14 cellular contexts compared by ENCODE assay signal in the genomic region with DNA sequence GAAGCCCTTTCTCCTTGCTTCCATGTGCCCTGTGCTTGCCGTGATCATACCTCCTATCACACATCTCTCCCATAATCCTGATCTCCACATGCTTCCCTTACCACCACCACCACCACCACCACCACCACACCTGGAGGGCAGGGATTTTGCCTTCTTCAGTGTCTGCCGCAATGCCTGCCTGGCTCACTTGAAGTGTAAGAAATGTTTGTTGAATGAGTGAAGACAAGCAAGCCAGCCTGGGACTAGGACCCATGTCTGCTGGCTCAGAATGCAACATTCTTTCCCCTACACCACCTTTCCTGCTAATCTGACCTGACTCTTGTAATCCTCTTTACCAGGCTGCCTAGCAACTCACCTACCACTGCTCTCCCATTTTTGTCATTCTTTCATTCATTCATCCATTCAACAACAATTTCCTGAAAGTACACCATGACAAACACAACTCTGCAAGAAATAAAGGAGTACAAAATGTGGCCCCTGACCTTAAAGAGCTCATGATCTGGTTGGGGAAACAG. TPM values are rescaled to one million over a fixed set of nuclear protein-coding genes. Genes with fewer than 3 reads are reported as not detected.
A peak's percentile ranks its signal among the peaks of the same experiment; 100 is the strongest.
DNase-seq lines count a peak whose midpoint lies in the region; ATAC-seq and TF ChIP-seq lines count a peak whose summit lies in the region.
"Had no signal": no experiment of that assay in that cellular context is flagged by ENCODE, and none has a peak within 500 bp of the region (broad histone marks: within the 10 kb centered on the region; RNA-seq: fewer than 3 reads in every experiment).

No MANE protein-coding gene starts in this region.

- no peaks in the 10 kb centered on the region for H3K9me3 Mint-ChIP-seq in HFFc6
- no peaks in the 10 kb centered on the region for H3K9me3 Mint-ChIP-seq in nephron
- H3K9me3 Mint-ChIP-seq in stimulated activated memory B cell treated with anti-CD40 and anti-IgM and Interleukin-4, amounts not matched to agents 10 μg/mL and 1 μg/mL and 100 μg/mL, for 72 hours, result peaks cover 6% of the 10 kb centered on the region
- H3K9me3 Mint-ChIP-seq: H9 had no signal

- in situ Hi-C loops in brain microvascular endothelial cell (cut with HindIII; ENCODE audit: low pct_ligation_motif_present, low sequenced_read_pairs), result no loop called here

- no peak overlapping the region for H2AFZ ChIP-seq in smooth muscle cell (ENCODE audit: low read depth)

- H3K27me3 Mint-ChIP-seq in HFFc6 (ENCODE audit: insufficient read depth) (0 out of 2 replicates have a peak, but pooled peaks cover 2% of the 10 kb centered on the region), nephron (ENCODE audit: low read depth) (peaks cover 25% of the 10 kb centered on the region)
- H3K27me3 Mint-ChIP-seq in stimulated activated memory B cell treated with anti-CD40 and anti-IgM and Interleukin-4, amounts not matched to agents 10 μg/mL and 1 μg/mL and 100 μg/mL, for 72 hours, result peaks cover 79% of the 10 kb centered on the region

- peak overlapping the region; percentile 70 for H3K27ac ChIP-seq in brain microvascular endothelial cell
- peak overlapping the region; percentile 52 for H3K27ac ChIP-seq in smooth muscle cell (ENCODE audit: low read depth)
- H3K27ac ChIP-seq: KMS-11 had no signal

- peak overlapping the region; percentile 65 for H3K27ac Mint-ChIP-seq in HFFc6
- peak overlapping the region in 2 of 3 experiments; percentile 13 to 49 for H3K27ac Mint-ChIP-seq in nephron
- H3K27ac Mint-ChIP-seq in stimulated activated memory B cell treated with anti-CD40 and anti-IgM and Interleukin-4, amounts not matched to agents 10 μg/mL and 1 μg/mL and 100 μg/mL, for 72 hours, result no peak overlapping the region
- H3K27ac Mint-ChIP-seq: H9 had no signal

- H3K4me2 ChIP-seq in smooth muscle cell, result peak overlapping the region; percentile 44
- H3K4me2 ChIP-seq: KMS-11 had no signal

- H3F3A ChIP-seq in smooth muscle cell (ENCODE audit: low read depth), result peaks cover 19% of the 10 kb centered on the region

- peaks cover 4% of the 10 kb centered on the region for H4K20me1 ChIP-seq in smooth muscle cell (ENCODE audit: low read depth)

- peaks cover 84% of the 10 kb centered on the region for H3K4me1 Mint-ChIP-seq in HFFc6 (ENCODE audit: low read depth)
- H3K4me1 Mint-ChIP-seq in nephron, result peaks cover 31% of the 10 kb centered on the region
- H3K4me1 Mint-ChIP-seq in stimulated activated memory B cell treated with anti-CD40 and anti-IgM and Interleukin-4, amounts not matched to agents 10 μg/mL and 1 μg/mL and 100 μg/mL, for 72 hours, result peaks cover 20% of the 10 kb centered on the region

- H3K4me3 Mint-ChIP-seq in HFFc6, result peak overlapping the region; percentile 6
- H3K4me3 Mint-ChIP-seq in nephron, result peak overlapping the region in 2 of 3 experiments; percentile 10 to 29
- H3K4me3 Mint-ChIP-seq in stimulated activated memory B cell treated with anti-CD40 and anti-IgM and Interleukin-4, amounts not matched to agents 10 μg/mL and 1 μg/mL and 100 μg/mL, for 72 hours, result no peak overlapping the region

- WGBS in smooth muscle cell (ENCODE audit: low lambda C conversion rate), result 78% methylated on average over 2 of the region's 2 CpGs

- no peak for DNase-seq in HFFc6
- no peak for DNase-seq in brain microvascular endothelial cell
- no peak for DNase-seq in smooth muscle cell (lab: John Stamatoyannopoulos, UW; ENCODE audit: unreplicated experiment)
- no peak for DNase-seq in HPDE6-E6E7 (ENCODE audit: extremely low spot score)
- DNase-seq in nucleus accumbens (lab: John Stamatoyannopoulos, UW), result no peak
- no peak for DNase-seq in left colon
- DNase-seq: C1 segment of cervical spinal cord, H9, MG63, NCI-H1092 treated with DMSO at 0.1 percent for 48 hours had no signal

- H3K4me3 ChIP-seq in brain microvascular endothelial cell (ENCODE audit: low read depth, low read length), result no peak overlapping the region
- no peak overlapping the region for H3K4me3 ChIP-seq in smooth muscle cell
- H3K4me3 ChIP-seq: MG63 had no signal

- H3K79me2 ChIP-seq in smooth muscle cell (ENCODE audit: low read depth), result peaks cover 12% of the 10 kb centered on the region

- no peaks in the 10 kb centered on the region for H3K9me3 ChIP-seq in smooth muscle cell (replicated peaks; ENCODE audit: low read depth)
- H3K9me3 ChIP-seq: MG63 had no signal

- no peaks in the 10 kb centered on the region for H3K36me3 ChIP-seq in brain microvascular endothelial cell (replicated peaks)
- no peaks in the 10 kb centered on the region for H3K36me3 ChIP-seq in smooth muscle cell (ENCODE audit: low read depth)
- H3K36me3 ChIP-seq: MG63 had no signal

- H3K36me3 Mint-ChIP-seq in HFFc6 (ENCODE audit: low read depth) (peaks cover 12% of the 10 kb centered on the region), nephron (ENCODE audit: low read depth) (peaks cover 3% of the 10 kb centered on the region)
- H3K36me3 Mint-ChIP-seq in stimulated activated memory B cell treated with anti-CD40 and anti-IgM and Interleukin-4, amounts not matched to agents 10 μg/mL and 1 μg/mL and 100 μg/mL, for 72 hours, result no peaks in the 10 kb centered on the region

- no peaks in the 10 kb centered on the region for H3K27me3 ChIP-seq in brain microvascular endothelial cell (replicated peaks)
- no peaks in the 10 kb centered on the region for H3K27me3 ChIP-seq in smooth muscle cell (ENCODE audit: low read depth)
- H3K27me3 ChIP-seq: MG63 had no signal

- peaks cover 32% of the 10 kb centered on the region for H3K4me1 ChIP-seq in smooth muscle cell (ENCODE audit: low read depth)

- intact Hi-C loops in left colon (cut with DNase I, micrococcal nuclease), result no loop called here

- TF ChIP-seq CTCF in HFFc6 (IDR thresholded peaks at IDR 0.05) (no peak), brain microvascular endothelial cell (IDR thresholded peaks at IDR 0.05; ENCODE audit: low read depth, low read length, missing control alignments) (no peak), nephron (IDR thresholded peaks at IDR 0.05; ENCODE audit: unreplicated experiment in 3 of 3) (no peak), smooth muscle cell (IDR thresholded peaks at IDR 0.05; ENCODE audit: borderline replicate concordance, insufficient read depth, poor library complexity, severe bottlenecking) (no peak)

- no peak for ATAC-seq in stimulated activated memory B cell treated with anti-CD40 and anti-IgM and Interleukin-4, amounts not matched to agents 10 μg/mL and 1 μg/mL and 100 μg/mL, for 72 hours
- no peak for ATAC-seq in left colon

- H3K9ac ChIP-seq in smooth muscle cell (ENCODE audit: low read depth), result no peak overlapping the region
- H3K9ac ChIP-seq: KMS-11 had no signal

RNA-seq across cellular contexts. Expression of a gene that starts 3.5 kb away (rescaled TPM):
- total RNA-seq in HFFc6 (2021; fragmentation: NEBNext Ultra II Directional; extraction: Animal tissue kit (Norgen Biotek cat#: 25700)), result 100 to 1,000 TPM in 5 of 6 experiments, 10 to 100 TPM in 1; 97.3 to 125 (median 113) TPM
- 217 and 229 TPM in 2 replicates for total RNA-seq in smooth muscle cell
- 130 and 196 TPM in 2 replicates for polyA plus RNA-seq in smooth muscle cell
- 10 to 100 TPM; 15.5 to 24.9 TPM for total RNA-seq in left colon
- total RNA-seq: SK-MEL-5 had no signal
